In genomic region chr4:82624819-82625218, GRCh38 we compare ENCODE assay signal across 23 cellular contexts.
A peak's percentile ranks its signal among the peaks of the same experiment; 100 is the strongest.
DNase-seq lines count a peak whose midpoint lies in the region; ATAC-seq and TF ChIP-seq lines count a peak whose summit lies in the region.
"Had no signal": no experiment of that assay in that cellular context is flagged by ENCODE, and none has a peak within 500 bp of the region (broad histone marks: within the 10 kb centered on the region; RNA-seq: fewer than 3 reads in every experiment).

No MANE protein-coding gene starts in this region.

- no peak overlapping the region for H3K9ac ChIP-seq in neuronal stem cell (ENCODE audit: low read depth, low read length, poor library complexity)

- H3K4me3 ChIP-seq in left ventricle myocardium inferior (no peak overlapping the region), foreskin fibroblast (ENCODE audit: low read depth in 1 of 2, low read length in 2 of 2) (peak overlapping the region in 1 of 2 donors; percentile 23), neuronal stem cell (ENCODE audit: low read length in 2 of 2) (no peak overlapping the region)
- H3K4me3 ChIP-seq: SK-N-MC had no signal

- no peak overlapping the region for H3K18ac ChIP-seq in neuronal stem cell (ENCODE audit: low read length)

- no peak overlapping the region for H4K8ac ChIP-seq in neuronal stem cell (ENCODE audit: low read depth, low read length)

- intact Hi-C loops in left ventricle myocardium inferior (cut with micrococcal nuclease) (no loop called here), cardiac septum (cut with DNase I) (no loop called here)

- H3K4me1 ChIP-seq in left ventricle myocardium inferior: peaks cover 53% of the 10 kb centered on the region
- peaks cover 10 to 11% of the 10 kb centered on the region in 2 donors for H3K4me1 ChIP-seq in neuronal stem cell (ENCODE audit: control insufficient read depth in 2 of 2, insufficient read depth in 1 of 2, low read depth in 1 of 2, low read length in 2 of 2)

- H3K23ac ChIP-seq in neuronal stem cell (ENCODE audit: low read depth, low read length, poor library complexity): peak overlapping the region; percentile 6

- no peaks in the 10 kb centered on the region for H3K27me3 ChIP-seq in left ventricle myocardium inferior (ENCODE audit: low read depth)
- H3K27me3 ChIP-seq in neuronal stem cell (ENCODE audit: control insufficient read depth in 3 of 3, insufficient read depth in 3 of 3, low read depth in 1 of 3, low read length in 3 of 3): no peaks in the 10 kb centered on the region
- H3K27me3 ChIP-seq: BE2C had no signal

- no peak for TF ChIP-seq CTCF in left ventricle myocardium inferior (IDR thresholded peaks at IDR 0.05; ENCODE audit: borderline replicate concordance)
- no peak for TF ChIP-seq CTCF in foreskin fibroblast (IDR thresholded peaks at IDR 0.05; ENCODE audit: low read depth, low read length)

- no peak overlapping the region for H2AFZ ChIP-seq in neuronal stem cell (ENCODE audit: low read length)

- no peak overlapping the region for H3K14ac ChIP-seq in neuronal stem cell (ENCODE audit: low read length)

- no peak overlapping the region for H3K4ac ChIP-seq in neuronal stem cell (ENCODE audit: low read length)

- H2BK120ac ChIP-seq in neuronal stem cell (ENCODE audit: low read depth, low read length): no peak overlapping the region

- H2BK5ac ChIP-seq in neuronal stem cell (ENCODE audit: low read length): no peak overlapping the region

- H2BK15ac ChIP-seq in neuronal stem cell (ENCODE audit: low read length): no peak overlapping the region

- no peak overlapping the region for H3K4me2 ChIP-seq in neuronal stem cell (ENCODE audit: insufficient read depth, low read length, poor library complexity, severe bottlenecking)

- DNase-seq in left ventricle myocardium inferior (no peak), cardiac septum (ENCODE audit: low spot score) (no peak), foreskin fibroblast (peak; percentile 24 to 68), neuronal stem cell (ENCODE audit: low spot score) (no peak), GM19238 (ENCODE audit: insufficient read length, low spot score) (no peak), NCI-H69 (lab: John Stamatoyannopoulos, UW) (no peak)
- DNase-seq: 8988T; BE2C; EL; GF-D8; Karpas-422; MV-4-11; NCI-H1105 treated with DMSO at 0.1 percent for 48 hours; NCI-H2029 treated with DMSO at 0.1 percent for 48 hours; NCI-H226; NCI-H510A treated with DMSO at 0.1 percent for 48 hours; NCI-H774; NK-92 treated with Interleukin-12 subunit alpha and Interleukin-12 subunit beta, amount 100 ng/mL, for 24 hours; SHP77 treated with DMSO at 0.1 percent for 48 hours had no signal

- WGBS in neuronal stem cell (ENCODE audit: extremely low coverage in 2 of 2, insufficient read length in 2 of 2, insufficient replicate concordance in 1 of 2), 2 donors: no CpG with 5 or more reads among the region's 4 CpGs

- H3K36me3 ChIP-seq in left ventricle myocardium inferior: no peaks in the 10 kb centered on the region
- peaks cover 0 to 2% of the 10 kb centered on the region in 2 donors for H3K36me3 ChIP-seq in neuronal stem cell (replicated peaks in 1 of 2; ENCODE audit: control insufficient read depth in 2 of 2, insufficient read depth in 2 of 2, low read length in 2 of 2)
- H3K36me3 ChIP-seq: BE2C had no signal

- no peak overlapping the region for H2AK5ac ChIP-seq in neuronal stem cell (ENCODE audit: low read depth, low read length)

- H3K27ac ChIP-seq in left ventricle myocardium inferior (replicated peaks): peak overlapping the region; percentile 86
- H3K27ac ChIP-seq in neuronal stem cell (replicated peaks; ENCODE audit: low read length): no peak overlapping the region
- H3K27ac ChIP-seq: RWPE1, SK-N-MC had no signal

- H3K79me1 ChIP-seq in neuronal stem cell (ENCODE audit: low read depth, low read length): no peaks in the 10 kb centered on the region

- ATAC-seq in GM19324 (IDR thresholded peaks at IDR 0.05; ENCODE audit: low FRiP score, unreplicated experiment) (no peak), GM18498 (IDR thresholded peaks at IDR 0.05; ENCODE audit: unreplicated experiment) (no peak)

- no peak overlapping the region for H4K91ac ChIP-seq in neuronal stem cell (ENCODE audit: low read depth, low read length, poor library complexity)

- no peak overlapping the region for H2BK12ac ChIP-seq in neuronal stem cell (ENCODE audit: low read length)

- no peaks in the 10 kb centered on the region for H3K9me3 ChIP-seq in left ventricle myocardium inferior (replicated peaks)
- H3K9me3 ChIP-seq in neuronal stem cell (replicated peaks in 1 of 2; ENCODE audit: control insufficient read depth in 2 of 2, insufficient read depth in 1 of 2, low read depth in 1 of 2, low read length in 2 of 2): no peaks in the 10 kb centered on the region
- H3K9me3 ChIP-seq: BE2C had no signal

Comparison
In these comparisons a context has a peak if more than half of its experiments do, and no peak if none do; other contexts are left out.
1. DNase-seq: peak in foreskin fibroblast (2 of 2); none in left ventricle myocardium inferior (single experiment), cardiac septum (single experiment), neuronal stem cell (single experiment), GM19238 (single experiment) and NCI-H69 (single experiment).